In the genomic region with DNA sequence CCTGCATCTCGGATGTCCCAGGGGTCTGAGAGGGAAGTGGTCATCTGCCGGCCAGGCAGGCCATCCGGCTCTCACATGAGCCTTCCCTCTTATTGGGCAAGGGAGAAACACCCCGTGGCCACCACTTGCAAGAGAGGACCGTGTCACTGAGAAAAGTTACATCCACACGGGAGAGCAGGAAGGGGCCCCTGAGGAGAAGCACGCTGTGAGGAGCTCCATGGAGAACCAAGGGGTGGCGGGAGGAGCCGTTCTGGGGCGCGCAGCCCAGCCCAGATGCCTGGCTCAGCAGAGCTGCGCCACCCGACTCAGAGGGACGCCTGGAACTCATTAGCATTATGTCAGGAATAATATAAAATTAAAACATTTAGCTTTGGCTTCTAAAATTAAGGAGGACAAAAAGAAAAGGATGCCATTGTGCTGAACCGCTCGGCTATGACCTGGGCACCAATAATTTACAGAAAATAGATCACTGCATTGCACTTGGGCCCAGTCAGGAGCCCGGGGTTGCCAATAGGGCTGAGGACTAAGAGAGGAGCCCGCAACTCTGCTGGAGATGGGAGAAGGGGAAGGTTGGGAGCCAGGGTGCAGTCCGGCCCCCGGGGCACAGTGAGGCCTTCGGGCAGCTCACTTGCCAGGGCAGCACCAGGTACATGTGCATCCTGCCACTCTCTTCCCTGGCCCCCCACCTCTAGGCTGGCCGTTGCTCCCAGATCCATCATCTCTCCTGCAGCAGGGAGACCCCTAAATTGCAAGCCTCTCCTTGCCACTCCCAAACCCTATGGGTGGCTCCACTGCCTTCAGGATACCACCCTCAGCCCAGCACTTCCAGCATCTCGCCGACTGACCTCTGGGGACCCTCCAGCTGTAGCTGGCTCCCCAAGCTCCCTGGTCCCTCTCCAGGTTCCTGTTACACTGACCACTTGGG, we compare ENCODE assay signal across 22 cellular contexts.
DNase-seq lines count a peak whose midpoint lies in the region; ATAC-seq and TF ChIP-seq lines count a peak whose summit lies in the region.
"Had no signal": no experiment of that assay in that cellular context is flagged by ENCODE, and none has a peak within 500 bp of the region (broad histone marks: within the 10 kb centered on the region; RNA-seq: fewer than 3 reads in every experiment).

No MANE protein-coding gene starts in this region.

- peaks cover 39% of the 10 kb centered on the region for H3K4me1 ChIP-seq in PC-9 (replicated peaks; ENCODE audit: insufficient read depth)
- no peaks in the 10 kb centered on the region for H3K4me1 ChIP-seq in left ventricle myocardium inferior
- peaks cover 0 to 20% (median 14%) of the 10 kb centered on the region in 4 donors for H3K4me1 ChIP-seq in sigmoid colon

- H3K79me2 ChIP-seq in PC-9 (ENCODE audit: low read depth) = no peaks in the 10 kb centered on the region

- POLR2A ChIA-PET in PC-9 (lab: Charles Lee; ENCODE audit: unreplicated experiment) = no interaction called here

- no peaks in the 10 kb centered on the region for H3K9me2 ChIP-seq in PC-9 (ENCODE audit: insufficient read depth)

- DNase-seq in GM03348 (ENCODE audit: low spot score) (peak; percentile 47), PC-9 (no peak), left ventricle myocardium inferior (peak; percentile 3), sigmoid colon (peak; percentile 60), NCI-H2227 (lab: John Stamatoyannopoulos, UW; ENCODE audit: unreplicated experiment) (no peak), hippocampal formation (lab: John Stamatoyannopoulos, UW) (no peak)
- DNase-seq: activated CD8-positive, alpha-beta T cell treated with anti-CD3 and anti-CD28 coated beads, Interleukin-2, amount 10 ng/mL, durations not matched to agents 7 days and 5 days; activated T-cell treated with anti-CD3 and anti-CD28 coated beads, Interleukin-2, amount 50 U/mL, for 4 hours; body of pancreas; cortex of kidney; Kasumi-1; NCI-H1105; retina; stimulated activated CD4-positive, alpha-beta T cell treated with anti-CD3 and anti-CD28 coated beads, Interleukin-15, amount 100 ng/mL, for 24 hours; T1000 had no signal

- no peak for TF ChIP-seq POLR2A in sigmoid colon (IDR thresholded peaks at IDR 0.05)

- TF ChIP-seq CTCF in PC-9 (conservative IDR thresholded peaks at IDR 0.05) (no peak), left ventricle myocardium inferior (IDR thresholded peaks at IDR 0.05; ENCODE audit: borderline replicate concordance) (no peak), sigmoid colon (IDR thresholded peaks at IDR 0.05) (no peak)

- no TSS peak for BruUV-seq in PC-9 (replicated peaks; lab: Mats Ljungman, UMichigan)

- no peak for ATAC-seq in GM21390 (IDR thresholded peaks at IDR 0.05; ENCODE audit: unreplicated experiment)
- ATAC-seq: activated CD4-positive, CD25-positive, alpha-beta regulatory T cell treated with anti-CD3 and anti-CD28 coated beads, Interleukin-2, amount 50 U/mL, for 24 hours; activated CD8-positive, alpha-beta T cell treated with anti-CD3 and anti-CD28 coated beads, Interleukin-2, amount 10 ng/mL, durations not matched to agents 7 days and 5 days; activated naive CD4-positive, alpha-beta T cell treated with anti-CD3 and anti-CD28 coated beads, Interleukin-2, amount 50 U/mL, for 72 hours; activated T-cell treated with anti-CD3 and anti-CD28 coated beads, Interleukin-2, amount 50 U/mL, for 4 hours; body of pancreas; GM23338; Panc1 had no signal

- TF ChIP-seq EP300 in sigmoid colon (IDR thresholded peaks at IDR 0.05) = no peak

- H3K9me3 ChIP-seq in PC-9 (ENCODE audit: insufficient read depth, low read depth) = no peaks in the 10 kb centered on the region
- H3K9me3 ChIP-seq in left ventricle myocardium inferior (replicated peaks) = no peaks in the 10 kb centered on the region
- H3K9me3 ChIP-seq in sigmoid colon = no peaks in the 10 kb centered on the region
- H3K9me3 ChIP-seq: body of pancreas, neutrophil, thoracic aorta had no signal

- H3K4me3 ChIP-seq in PC-9 (no peak overlapping the region), left ventricle myocardium inferior (no peak overlapping the region), sigmoid colon (no peak overlapping the region)
- H3K4me3 ChIP-seq: body of pancreas, GM23338, thoracic aorta had no signal

- H4K20me1 ChIP-seq in PC-9 (ENCODE audit: insufficient read depth) = no peaks in the 10 kb centered on the region

- H2AFZ ChIP-seq in PC-9 = no peak overlapping the region

- H3K27me3 ChIP-seq in PC-9 (ENCODE audit: insufficient read depth, low read depth) (no peaks in the 10 kb centered on the region), left ventricle myocardium inferior (ENCODE audit: low read depth) (peaks cover 91% of the 10 kb centered on the region), sigmoid colon (no peaks in the 10 kb centered on the region)
- H3K27me3 ChIP-seq: body of pancreas, neutrophil had no signal

- H3K36me3 ChIP-seq in PC-9 (ENCODE audit: low read depth) (no peaks in the 10 kb centered on the region), left ventricle myocardium inferior (no peaks in the 10 kb centered on the region), sigmoid colon (no peaks in the 10 kb centered on the region)
- H3K36me3 ChIP-seq: neutrophil, thoracic aorta had no signal

- H3K27ac ChIP-seq in PC-9 (peak overlapping the region; percentile 97; the same call in 1 of the 2 replicates), left ventricle myocardium inferior (replicated peaks) (no peak overlapping the region), sigmoid colon (no peak overlapping the region)
- H3K27ac ChIP-seq: body of pancreas, neutrophil, thoracic aorta had no signal

- no peak overlapping the region for H3K4me2 ChIP-seq in PC-9
- H3K4me2 ChIP-seq: GM23338 had no signal

- intact Hi-C loops in PC-9 (cut with micrococcal nuclease; ENCODE audit: unreplicated experiment) (no loop called here), left ventricle myocardium inferior (cut with micrococcal nuclease) (no loop called here), sigmoid colon (cut with DNase I) (no loop called here)

- whole genome bisulfite sequencing in sigmoid colon, 2 donors = 82 to 87% methylated on average over 24 of the region's 24 CpGs

- peaks cover 18% of the 10 kb centered on the region; the same call in 1 of the 2 replicates for H3F3A ChIP-seq in PC-9 (ENCODE audit: insufficient read depth, low read depth)

- CTCF ChIA-PET in PC-9 (lab: Charles Lee) = no interaction called here

Comparison
In these comparisons a context has a peak if more than half of its experiments do, and no peak if none do; other contexts are left out.
1. DNase-seq: peak in GM03348 (single experiment), left ventricle myocardium inferior (single experiment) and sigmoid colon (single experiment); none in PC-9 (0 of 2), NCI-H2227 (single experiment) and hippocampal formation (0 of 2).